In the genomic region with DNA sequence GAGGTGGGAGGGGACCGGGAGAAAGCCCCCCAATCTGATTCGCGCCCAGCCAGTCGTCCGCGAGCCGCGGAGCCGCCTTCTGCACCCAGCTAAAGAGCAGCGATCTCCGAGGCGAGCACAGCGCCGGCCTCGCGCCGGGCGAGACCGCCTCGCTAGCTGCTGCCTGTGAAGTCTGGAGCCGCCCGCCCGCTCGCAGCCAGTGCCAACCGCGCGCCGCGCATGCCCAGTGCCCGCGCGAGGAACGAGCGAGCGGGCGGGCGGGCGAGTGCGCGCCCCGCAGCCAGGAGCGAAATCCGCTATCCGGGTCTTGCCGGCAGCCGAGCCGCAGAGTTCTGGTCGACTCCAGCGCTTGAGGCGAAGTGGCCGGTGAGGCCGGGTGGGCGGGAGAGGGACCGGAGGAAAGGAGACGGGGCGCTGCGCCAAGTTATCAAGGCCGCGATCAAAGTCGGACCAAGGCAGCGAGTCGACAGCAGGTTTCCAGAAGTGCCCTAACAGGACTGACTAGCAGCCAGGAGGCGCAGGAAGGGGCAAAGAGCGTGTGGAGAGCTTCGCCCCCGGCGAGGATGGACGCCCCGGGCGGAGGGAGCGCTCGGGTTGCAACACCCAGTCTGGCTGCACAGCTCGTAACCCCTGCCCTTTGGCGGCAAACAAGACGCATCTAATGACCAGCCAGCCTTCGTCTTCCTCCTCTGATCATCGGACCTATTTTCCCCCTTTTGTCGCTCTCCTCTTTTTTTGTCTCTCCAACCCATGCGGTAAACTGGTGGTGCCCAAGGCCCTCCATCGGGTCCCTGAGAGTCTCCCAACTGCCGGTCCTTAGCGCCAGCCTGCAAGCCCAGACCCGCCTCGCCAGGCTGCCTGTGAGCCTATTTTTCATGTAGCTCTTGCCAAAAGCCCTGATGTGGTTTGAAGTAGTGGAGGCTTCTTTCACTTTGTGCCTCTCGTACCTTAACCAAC, we compare ENCODE assay signal across 8 cellular contexts. TPM values are rescaled to one million over a fixed set of nuclear protein-coding genes. Genes with fewer than 3 reads are reported as not detected.
DNase-seq lines count a peak whose midpoint lies in the region; ATAC-seq and TF ChIP-seq lines count a peak whose summit lies in the region.

EPS8 (minus strand) TSS at position 174 of the 957 bp plus-strand sequence. CDS start 106,437 bp downstream, outside the sequence.

- H3K4me3 ChIP-seq in HUES6 (ENCODE audit: low read depth, low read length): peak within 1 kb of the TSS; percentile 74
- H3K4me3 ChIP-seq in OCI-LY3 (ENCODE audit: low read length): peak within 1 kb of the TSS; percentile 81
- peak within 1 kb of the TSS; percentile 83 for H3K4me3 ChIP-seq in epithelial cell of proximal tubule (ENCODE audit: low read depth, low read length)

- ATAC-seq in GM21515 (IDR thresholded peaks at IDR 0.05; ENCODE audit: unreplicated experiment): peak; percentile 89

- H3K9me3 ChIP-seq in HUES6 (ENCODE audit: control insufficient read depth, insufficient read depth, low read depth, low read length) (no peaks in the 10 kb centered on the region), OCI-LY3 (ENCODE audit: insufficient read depth, low read length) (no peaks in the 10 kb centered on the region)

- H3K36me3 ChIP-seq in HUES6 (ENCODE audit: control insufficient read depth, insufficient read depth, low read length) (no peaks in the 10 kb centered on the region), OCI-LY3 (replicated peaks; ENCODE audit: low read depth, low read length) (no peaks in the 10 kb centered on the region)

- H3K4me1 ChIP-seq in HUES6 (ENCODE audit: control insufficient read depth, insufficient read depth, low read length) (peaks cover 9% of the 10 kb centered on the region; the same call in 1 of the 2 replicates), OCI-LY3 (ENCODE audit: low read length) (peaks cover 5% of the 10 kb centered on the region; the same call in 1 of the 2 replicates)

- peak within 1 kb of the TSS; percentile 43 for H2AFZ ChIP-seq in OCI-LY3 (ENCODE audit: low read depth, low read length)

- H3K4me2 ChIP-seq in OCI-LY3 (ENCODE audit: low read length): peak within 1 kb of the TSS; percentile 85

- no peaks in the 10 kb centered on the region for H3K79me2 ChIP-seq in OCI-LY3 (ENCODE audit: low read length)

- H3K27ac ChIP-seq in HUES6 (ENCODE audit: low read depth, low read length) (no peak within 1 kb of the TSS), OCI-LY3 (ENCODE audit: low read length) (no peak within 1 kb of the TSS)

- H3K27me3 ChIP-seq in HUES6 (ENCODE audit: control insufficient read depth, insufficient read depth, low read length): peaks cover 58% of the 10 kb centered on the region
- peaks cover 25% of the 10 kb centered on the region for H3K27me3 ChIP-seq in OCI-LY3 (ENCODE audit: low read depth, low read length)

- no peak for TF ChIP-seq CTCF in OCI-LY3 (IDR thresholded peaks at IDR 0.05; ENCODE audit: low read depth, low read length)
- peak; percentile 18 for TF ChIP-seq CTCF in epithelial cell of proximal tubule (conservative IDR thresholded peaks at IDR 0.05; ENCODE audit: low read depth, low read length)

- peak; percentile 98 for DNase-seq in D341Med (ENCODE audit: low spot score)
- peak; percentile 87 for DNase-seq in activated T-cell treated with anti-CD3 and anti-CD28 coated beads for 48 hours (ENCODE audit: low read depth)
- DNase-seq in epithelial cell of proximal tubule (ENCODE audit: low read depth): no peak
- DNase-seq in mucosa of gallbladder (ENCODE audit: low spot score): peak; percentile 95
- peak; percentile 82 for DNase-seq in stimulated activated CD8-positive, alpha-beta memory T cell treated with anti-CD3 and anti-CD28 coated beads, Interleukin-4, amount 100 ng/mL, for 24 hours (ENCODE audit: low read depth)

- no peaks in the 10 kb centered on the region for H4K20me1 ChIP-seq in OCI-LY3 (ENCODE audit: insufficient read depth, low read length)

- H3K9ac ChIP-seq in HUES6 (ENCODE audit: low read length) (peak within 1 kb of the TSS; percentile 64), OCI-LY3 (ENCODE audit: low read length) (peak within 1 kb of the TSS; percentile 48)

RNA-seq across cellular contexts. Expression of gene EPS8, which starts in this region (rescaled TPM):
- total RNA-seq in epithelial cell of proximal tubule (41.7 and 47.0 TPM in 2 replicates), mucosa of gallbladder (150 TPM)
